In the genomic region with DNA sequence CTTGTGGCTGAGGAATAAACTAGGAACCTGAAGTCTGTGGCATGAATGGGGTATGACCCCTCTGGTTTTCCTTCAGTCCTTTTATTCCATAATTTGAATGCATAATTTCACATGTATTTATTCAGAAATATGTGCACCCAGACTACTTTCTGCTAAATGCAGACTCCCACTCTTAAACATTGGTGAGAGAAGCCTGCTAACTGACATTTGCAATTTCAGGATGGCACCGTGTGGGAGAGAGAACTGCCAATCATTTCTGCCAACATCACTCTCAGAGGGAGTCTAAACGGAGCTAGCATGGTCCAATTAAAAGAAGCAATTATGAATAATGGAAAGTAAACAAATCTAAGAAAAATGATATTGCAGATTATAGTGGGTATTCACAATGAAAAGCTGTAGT, we compare ENCODE assay signal across 20 cellular contexts.
DNase-seq lines count a peak whose midpoint lies in the region; ATAC-seq and TF ChIP-seq lines count a peak whose summit lies in the region.
"Had no signal": no experiment of that assay in that cellular context is flagged by ENCODE, and none has a peak within 500 bp of the region (broad histone marks: within the 10 kb centered on the region; RNA-seq: fewer than 3 reads in every experiment).

No MANE protein-coding gene starts in this region.

- DNase-seq in NCI-H1105 (lab: John Stamatoyannopoulos, UW) (peak; percentile 60), NCI-H446 treated with DMSO at 0.1 percent for 48 hours (lab: John Stamatoyannopoulos, UW) (peak; percentile 27), dorsolateral prefrontal cortex (no peak), pons (ENCODE audit: low spot score) (peak; percentile 61), OCI-LY7 (ENCODE audit: low spot score) (no peak), aorta (no peak), COLO829 (ENCODE audit: low spot score) (no peak), mucosa of gallbladder (ENCODE audit: low spot score) (no peak)
- DNase-seq: Calu3; CD4-positive, alpha-beta T cell; DMS153; KG1; NCI-H1436 treated with DMSO at 0.1 percent for 48 hours; NCI-H1930; NCI-H226; NCI-H524 treated with DMSO at 0.1 percent for 48 hours; PC-3; Right ventricle myocardium superior had no signal

- no peaks in the 10 kb centered on the region for H4K20me1 ChIP-seq in OCI-LY7 (ENCODE audit: insufficient read depth, low read length)
- H4K20me1 ChIP-seq: BLaER1 had no signal

- intact Hi-C loops in dorsolateral prefrontal cortex (cut with DNase I) (loop anchor here (5.0 to 10.0 kb wide), 4 partner anchors 49 to 202 kb away; no protein-coding TSS in a partner anchor), OCI-LY7 (cut with micrococcal nuclease; ENCODE audit: unreplicated experiment) (no loop called here), aorta (cut with DNase I) (no loop called here)

- no peak overlapping the region for H2AFZ ChIP-seq in OCI-LY7 (ENCODE audit: low read length)

- H3K9me3 ChIP-seq in OCI-LY7 (ENCODE audit: low read length) (no peaks in the 10 kb centered on the region), aorta (ENCODE audit: control insufficient read depth, low read length) (no peaks in the 10 kb centered on the region)
- H3K9me3 ChIP-seq: BLaER1 had no signal

- H3K79me2 ChIP-seq in OCI-LY7 (ENCODE audit: insufficient read depth, low read depth, low read length): no peaks in the 10 kb centered on the region

- H3K4me3 ChIP-seq in dorsolateral prefrontal cortex: peak overlapping the region in 13 of 59 donors; percentile 2 to 38 (median 11)
- H3K4me3 ChIP-seq in OCI-LY7 (ENCODE audit: low read depth, low read length, poor library complexity, severe bottlenecking): no peak overlapping the region
- no peak overlapping the region for H3K4me3 ChIP-seq in aorta (ENCODE audit: low read length in 2 of 2)
- H3K4me3 ChIP-seq: BLaER1 had no signal

- H3K9me2 ChIP-seq in OCI-LY7 (ENCODE audit: insufficient read depth, low read length): no peaks in the 10 kb centered on the region

- H3K27me3 ChIP-seq in dorsolateral prefrontal cortex (no peaks in the 10 kb centered on the region), aorta (ENCODE audit: control insufficient read depth in 1 of 2, insufficient read depth in 2 of 2, low read length in 1 of 2) (no peaks in the 10 kb centered on the region)
- H3K27me3 ChIP-seq: BLaER1 had no signal

- 69 to 74% methylated on average over 2 of the region's 2 CpGs for WGBS in aorta, 2 donors

- H3K27ac ChIP-seq in dorsolateral prefrontal cortex (peak overlapping the region in 57 of 59 donors; percentile 16 to 98 (median 87)), OCI-LY7 (ENCODE audit: low read depth, low read length, poor library complexity, severe bottlenecking) (no peak overlapping the region), aorta (ENCODE audit: low read depth in 1 of 2, low read length in 2 of 2) (no peak overlapping the region)
- H3K27ac ChIP-seq: BLaER1 had no signal

- H3K36me3 ChIP-seq in OCI-LY7 (ENCODE audit: insufficient read depth, low read length) (no peaks in the 10 kb centered on the region), aorta (ENCODE audit: control insufficient read depth in 1 of 2, insufficient read depth in 2 of 2, low read length in 1 of 2) (no peaks in the 10 kb centered on the region)
- H3K36me3 ChIP-seq: BLaER1 had no signal

- no peak for ATAC-seq in aorta (ENCODE audit: low FRiP score)
- ATAC-seq: HCT116, PC-3 had no signal

- POLR2A ChIA-PET in OCI-LY7 (lab: Charles Lee): no interaction called here

- CTCF ChIA-PET in OCI-LY7 (lab: Charles Lee; ENCODE audit: unreplicated experiment): no interaction called here

- H3K4me1 ChIP-seq in OCI-LY7 (ENCODE audit: insufficient read depth, low read length, poor library complexity, severe bottlenecking): no peaks in the 10 kb centered on the region
- H3K4me1 ChIP-seq in aorta (ENCODE audit: control insufficient read depth in 1 of 2, insufficient read depth in 2 of 2, low read length in 2 of 2): no peaks in the 10 kb centered on the region
- H3K4me1 ChIP-seq: BLaER1 had no signal

- TF ChIP-seq CTCF in dorsolateral prefrontal cortex (IDR thresholded peaks at IDR 0.05 in 54 of 56, conservative IDR thresholded peaks at IDR 0.05 in 2 of 56; ENCODE audit: low read depth in 1 of 56, partially characterized antibody in 56 of 56) (peak in 1 of 56 donors; percentile 19), OCI-LY7 (conservative IDR thresholded peaks at IDR 0.05; ENCODE audit: low read length) (no peak)

- BruUV-seq in OCI-LY7 (replicated peaks; lab: Mats Ljungman, UMichigan): no TSS peak

- no peak overlapping the region for H3K4me2 ChIP-seq in OCI-LY7 (ENCODE audit: low read length)
- H3K4me2 ChIP-seq: BLaER1 had no signal

Comparison
In these comparisons a context has a peak if more than half of its experiments do, and no peak if none do; other contexts are left out.
1. DNase-seq: peak in NCI-H1105 (single experiment), NCI-H446 treated with DMSO at 0.1 percent for 48 hours (single experiment) and pons (single experiment); none in dorsolateral prefrontal cortex (0 of 10), OCI-LY7 (single experiment), aorta (0 of 2), COLO829 (single experiment) and mucosa of gallbladder (single experiment).
2. H3K27ac ChIP-seq: peak in dorsolateral prefrontal cortex (57 of 59); none in OCI-LY7 (single experiment) and aorta (0 of 2).
3. intact Hi-C loops: an anchor here in dorsolateral prefrontal cortex (5.0 to 10.0 kb wide); none called in OCI-LY7 and aorta.